ENCODE assay signal across 2 cellular contexts in genomic region chr4:27000122-27000521, GRCh38.
TF ChIP-seq lines count a peak whose summit lies in the region.

No MANE protein-coding gene starts in this region.

TF ChIP-seq in IMR-90, 13 proteins besides CTCF, POLR2A, EP300 and RAD21 (continued from another document):
- TF ChIP-seq MAZ (IDR thresholded peaks at IDR 0.05; ENCODE audit: borderline replicate concordance, low read depth, low read length) (no peak), MAFK (IDR thresholded peaks at IDR 0.05; ENCODE audit: low read depth, low read length) (no peak), ELK1 (IDR thresholded peaks at IDR 0.05; ENCODE audit: borderline replicate concordance, low read depth, low read length) (no peak), RFX5 (IDR thresholded peaks at IDR 0.05; ENCODE audit: low read depth, low read length) (no peak), USF2 (IDR thresholded peaks at IDR 0.05; ENCODE audit: low read depth, low read length) (no peak), CHD1 (IDR thresholded peaks at IDR 0.05; ENCODE audit: low read depth, low read length) (no peak), FOS (IDR thresholded peaks at IDR 0.05; ENCODE audit: low read depth, low read length) (no peak), CEBPB (IDR thresholded peaks at IDR 0.05; ENCODE audit: low read depth, low read length) (no peak), BHLHE40 (IDR thresholded peaks at IDR 0.05; ENCODE audit: low read depth, low read length) (no peak)

TF ChIP-seq in HepG2, 621 proteins besides CTCF, POLR2A, EP300 and RAD21 (continued from another document):
- TF ChIP-seq ZNF761 (CRISPR knock-in tag; conservative IDR thresholded peaks at IDR 0.05) (no peak), ZNF275 (CRISPR knock-in tag; IDR thresholded peaks at IDR 0.05; ENCODE audit: borderline replicate concordance) (no peak), MXD1 (CRISPR knock-in tag; IDR thresholded peaks at IDR 0.05) (no peak), SMAD9 (CRISPR knock-in tag; IDR thresholded peaks at IDR 0.05) (no peak), ZNF670 (CRISPR knock-in tag; IDR thresholded peaks at IDR 0.05; ENCODE audit: borderline replicate concordance) (no peak), ZSCAN25 (CRISPR knock-in tag; IDR thresholded peaks at IDR 0.05) (no peak), ZNF264 (CRISPR knock-in tag; IDR thresholded peaks at IDR 0.05) (no peak), ZBTB4 (CRISPR knock-in tag; IDR thresholded peaks at IDR 0.05; ENCODE audit: borderline replicate concordance) (no peak), UBTF (CRISPR knock-in tag; IDR thresholded peaks at IDR 0.05) (no peak), GABPB1 (CRISPR knock-in tag; IDR thresholded peaks at IDR 0.05) (no peak), FOXK2 (IDR thresholded peaks at IDR 0.05) (no peak), ZKSCAN5 (CRISPR knock-in tag; IDR thresholded peaks at IDR 0.05) (no peak), FOXP4 (CRISPR knock-in tag; IDR thresholded peaks at IDR 0.05) (no peak), CCDC6 (CRISPR knock-in tag; IDR thresholded peaks at IDR 0.05) (no peak), ZBTB3 (CRISPR knock-in tag; IDR thresholded peaks at IDR 0.05; ENCODE audit: borderline replicate concordance, low read depth) (no peak), ZNF678 (CRISPR knock-in tag; IDR thresholded peaks at IDR 0.05) (no peak)
TF ChIP-seq in HepG2: peak in this region for 0.
